Comparison of ENCODE assay signal across 22 cellular contexts in the genomic region with DNA sequence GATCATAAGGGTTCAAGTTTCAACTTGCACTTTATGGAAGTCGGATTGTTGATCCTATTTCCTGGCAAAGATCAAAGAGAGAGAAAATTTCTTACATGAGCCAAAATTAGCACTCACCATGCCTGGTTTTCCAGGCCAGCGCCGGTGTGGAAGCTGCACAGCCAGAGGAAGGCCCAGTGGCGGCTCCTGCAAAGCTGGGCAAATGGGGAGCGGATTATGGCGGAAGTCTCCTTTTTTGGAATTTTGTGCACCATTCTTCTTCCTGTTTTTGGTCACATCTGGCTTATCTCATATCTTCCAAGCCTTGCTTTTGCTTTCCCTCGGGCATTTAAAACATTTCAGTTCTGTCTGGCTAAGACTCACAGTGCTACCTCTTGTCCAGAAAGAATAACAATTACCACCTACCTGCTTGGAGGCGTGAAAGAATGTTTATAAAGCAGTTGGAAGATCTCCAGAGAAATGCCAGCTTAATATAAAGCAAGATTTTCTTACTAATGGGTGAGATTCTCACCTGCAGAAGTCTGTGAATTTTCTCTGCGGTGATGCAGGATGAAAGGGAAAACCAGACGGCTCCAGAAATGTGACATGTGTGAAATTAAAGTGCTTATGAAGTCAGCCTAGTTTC.
DNase-seq lines count a peak whose midpoint lies in the region; ATAC-seq, FAIRE-seq and TF ChIP-seq lines count a peak whose summit lies in the region.
"Had no signal": no experiment of that assay in that cellular context is flagged by ENCODE, and none has a peak within 500 bp of the region (broad histone marks: within the 10 kb centered on the region; RNA-seq: fewer than 3 reads in every experiment).

No MANE protein-coding gene starts in this region.

- H3K27me3 Mint-ChIP-seq in chondrocyte (ENCODE audit: low read depth): no peaks in the 10 kb centered on the region
- H3K27me3 Mint-ChIP-seq: activated CD8-positive, alpha-beta T cell treated with anti-CD3 and anti-CD28 coated beads for 36 hours; CD4-positive, alpha-beta T cell had no signal

- H3K9me3 ChIP-seq in left lung (no peaks in the 10 kb centered on the region), thoracic aorta (no peaks in the 10 kb centered on the region)

- no peak for FAIRE-seq in D721Med (lab: Jason Lieb, UNC)
- FAIRE-seq: frontal cortex had no signal

- H3K27ac ChIP-seq in left lung (no peak overlapping the region), thoracic aorta (peak overlapping the region; percentile 9 to 24)
- H3K27ac ChIP-seq: 22Rv1, hepatocyte had no signal

- H3K4me1 ChIP-seq in left lung: no peaks in the 10 kb centered on the region
- peaks cover 10 to 55% of the 10 kb centered on the region in 2 donors for H3K4me1 ChIP-seq in thoracic aorta (ENCODE audit: control insufficient read depth in 1 of 2, low read depth in 2 of 2)

- DNase-seq in DMS79 treated with DMSO at 0.1 percent for 48 hours (lab: John Stamatoyannopoulos, UW) (peak; percentile 24), DMS79 (lab: John Stamatoyannopoulos, UW) (no peak), chondrocyte (ENCODE audit: low spot score) (no peak), left lung (no peak), thoracic aorta (ENCODE audit: low spot score) (no peak), D721Med (ENCODE audit: insufficient read length, low spot score) (no peak), NCI-H2171 treated with DMSO at 0.1 percent for 48 hours (lab: John Stamatoyannopoulos, UW) (no peak), NCI-H146 (lab: John Stamatoyannopoulos, UW) (no peak)
- DNase-seq: activated CD4-positive, CD25-positive, alpha-beta regulatory T cell treated with anti-CD3 and anti-CD28 coated beads, Interleukin-2, amount 50 U/mL, for 72 hours; activated CD8-positive, alpha-beta T cell treated with anti-CD3 and anti-CD28 coated beads for 36 hours; activated T-cell treated with anti-CD3 and anti-CD28 coated beads for 4 hours; CD4-positive, alpha-beta T cell; DMS53; left ventricle myocardium superior; NCI-H1436; NCI-H510A; PC-3; T-helper 1 cell had no signal

- H3K4me3 ChIP-seq in left lung (no peak overlapping the region), thoracic aorta (no peak overlapping the region)
- H3K4me3 ChIP-seq: GM23338, hepatocyte had no signal

- intact Hi-C loops in left lung (cut with DNase I): no loop called here

- no peak overlapping the region for H3K4me3 Mint-ChIP-seq in chondrocyte (ENCODE audit: unreplicated experiment)
- H3K4me3 Mint-ChIP-seq: activated CD8-positive, alpha-beta T cell treated with anti-CD3 and anti-CD28 coated beads for 36 hours; CD4-positive, alpha-beta T cell; GM23338 had no signal

- no peaks in the 10 kb centered on the region for H3K36me3 ChIP-seq in left lung
- H3K36me3 ChIP-seq in thoracic aorta: no peaks in the 10 kb centered on the region

- no peaks in the 10 kb centered on the region for H3K27me3 ChIP-seq in left lung
- no peaks in the 10 kb centered on the region for H3K27me3 ChIP-seq in thoracic aorta (replicated peaks; ENCODE audit: insufficient read depth)
- H3K27me3 ChIP-seq: hepatocyte had no signal

- peaks cover 9% of the 10 kb centered on the region for H3K36me3 Mint-ChIP-seq in chondrocyte (ENCODE audit: low read depth)

- TF ChIP-seq CTCF in chondrocyte (IDR thresholded peaks at IDR 0.05): no peak
- no peak for TF ChIP-seq CTCF in left lung (IDR thresholded peaks at IDR 0.05)
- TF ChIP-seq CTCF in thoracic aorta (IDR thresholded peaks at IDR 0.05): no peak
- TF ChIP-seq CTCF in D721Med (IDR thresholded peaks at IDR 0.05; ENCODE audit: insufficient read depth, missing control alignments): no peak

- ATAC-seq in left lung (peak; percentile 50), thoracic aorta (ENCODE audit: insufficient number of reproducible peaks, low FRiP score, low read depth) (no peak)
- ATAC-seq: activated CD8-positive, alpha-beta T cell treated with anti-CD3 and anti-CD28 coated beads for 36 hours; GM23338; left ventricle myocardium superior; PC-3 had no signal

- peak overlapping the region; percentile 27 for H3K27ac Mint-ChIP-seq in chondrocyte (ENCODE audit: unreplicated experiment)
- H3K27ac Mint-ChIP-seq: activated CD8-positive, alpha-beta T cell treated with anti-CD3 and anti-CD28 coated beads for 36 hours; CD4-positive, alpha-beta T cell; GM23338 had no signal

- H3K9me3 Mint-ChIP-seq in chondrocyte (ENCODE audit: low read depth): no peaks in the 10 kb centered on the region
- H3K9me3 Mint-ChIP-seq: activated CD8-positive, alpha-beta T cell treated with anti-CD3 and anti-CD28 coated beads for 36 hours; CD4-positive, alpha-beta T cell; GM23338 had no signal

- peaks cover 28% of the 10 kb centered on the region for H3K4me1 Mint-ChIP-seq in chondrocyte (ENCODE audit: low read depth)

Comparison
In these comparisons a context has a peak if more than half of its experiments do, and no peak if none do; other contexts are left out.
1. H3K27ac ChIP-seq: peak in thoracic aorta (2 of 2); none in left lung (0 of 2).